ENCODE assay signal across 8 cellular contexts in the genomic region with DNA sequence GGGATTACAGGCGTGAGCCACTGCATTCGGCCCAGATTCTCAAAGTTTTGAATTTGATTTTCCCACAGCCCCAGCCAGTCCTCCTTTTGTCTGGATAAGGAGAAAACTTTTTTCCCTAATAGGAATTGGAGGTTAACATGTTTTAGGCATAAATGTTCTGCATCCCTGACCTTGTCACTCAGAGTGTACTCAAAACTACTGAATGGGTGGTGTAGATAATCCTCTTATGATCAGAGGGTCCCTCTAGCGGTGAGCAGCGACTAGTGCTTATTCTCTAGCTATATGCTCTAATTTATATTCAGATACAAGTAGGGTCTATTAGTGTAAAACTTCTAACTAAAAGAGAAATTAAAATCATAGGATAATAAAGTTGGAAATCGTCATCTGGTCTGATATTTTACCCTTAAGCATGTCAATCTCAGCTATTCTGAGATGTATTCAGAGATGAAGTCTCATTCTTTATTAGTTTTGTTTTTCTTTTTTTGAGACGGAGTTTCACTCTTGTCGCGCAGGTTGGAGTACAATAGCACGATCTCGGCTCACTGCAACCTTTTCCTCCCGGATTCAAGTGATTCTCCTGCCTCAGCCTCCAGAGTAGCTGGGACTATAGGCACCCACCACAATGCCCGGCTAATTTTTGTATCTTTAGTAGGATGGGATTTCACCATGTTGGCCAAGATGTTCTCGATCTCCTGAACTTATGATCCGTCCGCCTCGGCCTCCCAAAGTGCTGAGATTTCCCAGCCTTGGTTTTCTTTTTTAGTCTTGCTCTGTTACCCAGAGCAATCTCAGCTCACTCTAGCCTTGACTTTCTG. TPM values are rescaled to one million over a fixed set of nuclear protein-coding genes. Genes with fewer than 3 reads are reported as not detected.
DNase-seq lines count a peak whose midpoint lies in the region; ATAC-seq and TF ChIP-seq lines count a peak whose summit lies in the region.

No MANE protein-coding gene starts in this region.

- ATAC-seq in HG02759 (IDR thresholded peaks at IDR 0.05; ENCODE audit: unreplicated experiment) = peak; percentile 41
- ATAC-seq in central memory CD8-positive, alpha-beta T cell (replicated peaks; ENCODE audit: extremely low read depth, poor library complexity, severe bottlenecking) = no peak
- peak; percentile 54 for ATAC-seq in left colon
- ATAC-seq in HG03135 (IDR thresholded peaks at IDR 0.05; ENCODE audit: unreplicated experiment) = no peak

- H3K4me1 Mint-ChIP-seq in central memory CD8-positive, alpha-beta T cell = peaks cover 24% of the 10 kb centered on the region

- no peak overlapping the region for H3K27ac Mint-ChIP-seq in central memory CD8-positive, alpha-beta T cell (ENCODE audit: low read depth)

- no peaks in the 10 kb centered on the region for H3K27me3 ChIP-seq in WERI-Rb-1 (ENCODE audit: insufficient read depth, low read depth, severe bottlenecking)

- H3K4me3 Mint-ChIP-seq in central memory CD8-positive, alpha-beta T cell = no peak overlapping the region

- peak; percentile 69 for DNase-seq in COLO668 (lab: John Stamatoyannopoulos, UW; ENCODE audit: unreplicated experiment)
- DNase-seq in NCI-H345 treated with DMSO at 0.1 percent for 48 hours (lab: John Stamatoyannopoulos, UW; ENCODE audit: unreplicated experiment) = peak; percentile 96
- DNase-seq in WERI-Rb-1 = peak; percentile 92
- DNase-seq in central memory CD8-positive, alpha-beta T cell (ENCODE audit: low spot score in 2 of 2) = peak; percentile 17 to 43
- DNase-seq in left colon = peak; percentile 44 to 83
- DNase-seq in stimulated activated CD4-positive, alpha-beta T cell treated with anti-CD3 and anti-CD28 coated beads, Interleukin-4, amount 100 ng/mL, for 48 hours (ENCODE audit: low read depth in 2 of 2) = peak; percentile 39 to 55

- intact Hi-C loops in left colon (cut with DNase I, micrococcal nuclease) = loop anchor here in 1 of 2 donors (5.0 kb wide), 1 partner anchor 55 kb away; a partner anchor contains a TSS

- no peaks in the 10 kb centered on the region for H3K9me3 Mint-ChIP-seq in central memory CD8-positive, alpha-beta T cell

- H3K27me3 Mint-ChIP-seq in central memory CD8-positive, alpha-beta T cell = no peaks in the 10 kb centered on the region

- peaks cover 33% of the 10 kb centered on the region for H3K36me3 Mint-ChIP-seq in central memory CD8-positive, alpha-beta T cell (ENCODE audit: insufficient read depth)

- peaks cover 48% of the 10 kb centered on the region for H3K36me3 ChIP-seq in WERI-Rb-1

- no peak overlapping the region for H3K4me3 ChIP-seq in WERI-Rb-1 (ENCODE audit: low read depth, low read length)

- H3K9me3 ChIP-seq in WERI-Rb-1 (ENCODE audit: severe bottlenecking) = peaks cover 3% of the 10 kb centered on the region

- TF ChIP-seq CTCF in WERI-Rb-1 (IDR thresholded peaks at IDR 0.05; ENCODE audit: low read depth, low read length) = peak; percentile 93

- no peak overlapping the region for H3K27ac ChIP-seq in WERI-Rb-1

RNA-seq across cellular contexts. Expression of a gene that starts 2.7 kb away (rescaled TPM):
- total RNA-seq in left colon = 100 to 1,000 TPM; 103 to 105 TPM

RNA-seq across cellular contexts. Expression of a gene that starts 30.2 kb away (rescaled TPM):
- 10 to 100 TPM; 22.0 to 27.7 TPM for total RNA-seq in left colon

RNA-seq across cellular contexts. Expression of a gene that starts 53.5 kb away (rescaled TPM):
- total RNA-seq in left colon = 10 to 100 TPM; 36.2 to 49.3 TPM

Comparison
In these comparisons a context has a peak if more than half of its experiments do, and no peak if none do; other contexts are left out.
1. DNase-seq: peak in every context shown above with its lines; median percentile 96 in NCI-H345 treated with DMSO at 0.1 percent for 48 hours; 92 in WERI-Rb-1; 69 in COLO668; 64 in left colon; 47 in stimulated activated CD4-positive, alpha-beta T cell treated with anti-CD3 and anti-CD28 coated beads, Interleukin-4, amount 100 ng/mL, for 48 hours; 30 in central memory CD8-positive, alpha-beta T cell.
2. ATAC-seq: peak in HG02759 (single experiment) and left colon (single experiment); none in central memory CD8-positive, alpha-beta T cell (single experiment) and HG03135 (single experiment).